In genomic region chr3:51974277-51974962, GRCh38 we compare ENCODE assay signal across 6 cellular contexts. TPM values are rescaled to one million over a fixed set of nuclear protein-coding genes. Genes with fewer than 3 reads are reported as not detected.
DNase-seq lines count a peak whose midpoint lies in the region; ATAC-seq and TF ChIP-seq lines count a peak whose summit lies in the region.

No MANE protein-coding gene starts in this region.

- no peak for DNase-seq in activated CD4-positive, alpha-beta T cell treated with anti-CD3 and anti-CD28 coated beads, Interleukin-2, amount 10 ng/mL, durations not matched to agents 24 days and 14 days
- no peak for DNase-seq in activated CD4-positive, alpha-beta T cell treated with anti-CD3 and anti-CD28 coated beads for 1 hour
- no peak for DNase-seq in activated T-helper 1 cell treated with anti-CD3 and anti-CD28 coated beads, Interleukin-12 subunit alpha, Interleukin-12 subunit beta, Interleukin-2, Interleukin-4 antibody, amounts not matched to agents 30 ng/mL and 10 ng/mL and 1 ng/mL, durations not matched to agents 14 hours and 24 hours and 36 hours (ENCODE audit: low spot score)
- DNase-seq in lower lobe of right lung (peak; percentile 69), globus pallidus (ENCODE audit: low spot score) (no peak)

- ATAC-seq in lower lobe of right lung (peak; percentile 20 to 36), HG02840 (IDR thresholded peaks at IDR 0.05; ENCODE audit: low FRiP score, unreplicated experiment) (no peak)

- H3K27ac ChIP-seq in lower lobe of right lung: peak overlapping the region; percentile 97

- H3K36me3 ChIP-seq in lower lobe of right lung: no peaks in the 10 kb centered on the region

- peaks cover 39% of the 10 kb centered on the region for H3K4me1 ChIP-seq in lower lobe of right lung

- TF ChIP-seq CTCF in lower lobe of right lung (IDR thresholded peaks at IDR 0.05): peak; percentile 6

- H3K4me1 Mint-ChIP-seq in activated CD4-positive, alpha-beta T cell treated with anti-CD3 and anti-CD28 coated beads, Interleukin-2, amount 10 ng/mL, durations not matched to agents 24 days and 14 days: peaks cover 17% of the 10 kb centered on the region
- peaks cover 24% of the 10 kb centered on the region for H3K4me1 Mint-ChIP-seq in activated T-helper 1 cell treated with anti-CD3 and anti-CD28 coated beads, Interleukin-12 subunit alpha, Interleukin-12 subunit beta, Interleukin-2, Interleukin-4 antibody, amounts not matched to agents 30 ng/mL and 10 ng/mL and 1 ng/mL, durations not matched to agents 14 hours and 24 hours and 36 hours (ENCODE audit: low read depth)

- H3K4me3 Mint-ChIP-seq in activated CD4-positive, alpha-beta T cell treated with anti-CD3 and anti-CD28 coated beads, Interleukin-2, amount 10 ng/mL, durations not matched to agents 24 days and 14 days: peak overlapping the region; percentile 87
- peak overlapping the region; percentile 87 for H3K4me3 Mint-ChIP-seq in activated T-helper 1 cell treated with anti-CD3 and anti-CD28 coated beads, Interleukin-12 subunit alpha, Interleukin-12 subunit beta, Interleukin-2, Interleukin-4 antibody, amounts not matched to agents 30 ng/mL and 10 ng/mL and 1 ng/mL, durations not matched to agents 14 hours and 24 hours and 36 hours

- no peaks in the 10 kb centered on the region for H3K27me3 ChIP-seq in lower lobe of right lung (ENCODE audit: low read depth)

- no peaks in the 10 kb centered on the region for H3K9me3 ChIP-seq in lower lobe of right lung

- peaks cover 2% of the 10 kb centered on the region for H3K36me3 Mint-ChIP-seq in activated CD4-positive, alpha-beta T cell treated with anti-CD3 and anti-CD28 coated beads, Interleukin-2, amount 10 ng/mL, durations not matched to agents 24 days and 14 days (ENCODE audit: low read depth)
- H3K36me3 Mint-ChIP-seq in activated T-helper 1 cell treated with anti-CD3 and anti-CD28 coated beads, Interleukin-12 subunit alpha, Interleukin-12 subunit beta, Interleukin-2, Interleukin-4 antibody, amounts not matched to agents 30 ng/mL and 10 ng/mL and 1 ng/mL, durations not matched to agents 14 hours and 24 hours and 36 hours (ENCODE audit: low read depth): peaks cover 2% of the 10 kb centered on the region

- peak overlapping the region; percentile 96 for H3K27ac Mint-ChIP-seq in activated CD4-positive, alpha-beta T cell treated with anti-CD3 and anti-CD28 coated beads, Interleukin-2, amount 10 ng/mL, durations not matched to agents 24 days and 14 days
- peak overlapping the region; percentile 90 for H3K27ac Mint-ChIP-seq in activated T-helper 1 cell treated with anti-CD3 and anti-CD28 coated beads, Interleukin-12 subunit alpha, Interleukin-12 subunit beta, Interleukin-2, Interleukin-4 antibody, amounts not matched to agents 30 ng/mL and 10 ng/mL and 1 ng/mL, durations not matched to agents 14 hours and 24 hours and 36 hours

- H3K4me3 ChIP-seq in lower lobe of right lung: peak overlapping the region; percentile 88

- H3K27me3 Mint-ChIP-seq in activated CD4-positive, alpha-beta T cell treated with anti-CD3 and anti-CD28 coated beads, Interleukin-2, amount 10 ng/mL, durations not matched to agents 24 days and 14 days: no peaks in the 10 kb centered on the region
- no peaks in the 10 kb centered on the region for H3K27me3 Mint-ChIP-seq in activated T-helper 1 cell treated with anti-CD3 and anti-CD28 coated beads, Interleukin-12 subunit alpha, Interleukin-12 subunit beta, Interleukin-2, Interleukin-4 antibody, amounts not matched to agents 30 ng/mL and 10 ng/mL and 1 ng/mL, durations not matched to agents 14 hours and 24 hours and 36 hours (ENCODE audit: insufficient read depth)

- intact Hi-C loops in activated CD4-positive, alpha-beta T cell treated with anti-CD3 and anti-CD28 coated beads, Interleukin-2, amount 10 ng/mL, durations not matched to agents 24 days and 14 days (cut with micrococcal nuclease): loop anchor here (1.0 to 2.0 kb wide), 3 partner anchors 20 to 83 kb away; partner anchors contain the start of genes PARP3 and RPL29
- intact Hi-C loops in activated T-helper 1 cell treated with anti-CD3 and anti-CD28 coated beads, Interleukin-12 subunit alpha, Interleukin-12 subunit beta, Interleukin-2, Interleukin-4 antibody, amounts not matched to agents 30 ng/mL and 10 ng/mL and 1 ng/mL, durations not matched to agents 14 hours and 24 hours and 36 hours (cut with micrococcal nuclease): loop anchor here (1.0 to 10.0 kb wide), 5 partner anchors 21 to 580 kb away; partner anchors contain the start of genes DUSP7, NT5DC2, PARP3 and RBM15B
- intact Hi-C loops in lower lobe of right lung (cut with DNase I): no loop called here

- H3K9me3 Mint-ChIP-seq in activated CD4-positive, alpha-beta T cell treated with anti-CD3 and anti-CD28 coated beads, Interleukin-2, amount 10 ng/mL, durations not matched to agents 24 days and 14 days: no peaks in the 10 kb centered on the region
- no peaks in the 10 kb centered on the region for H3K9me3 Mint-ChIP-seq in activated T-helper 1 cell treated with anti-CD3 and anti-CD28 coated beads, Interleukin-12 subunit alpha, Interleukin-12 subunit beta, Interleukin-2, Interleukin-4 antibody, amounts not matched to agents 30 ng/mL and 10 ng/mL and 1 ng/mL, durations not matched to agents 14 hours and 24 hours and 36 hours

RNA-seq across cellular contexts. Expression of gene ABHD14A, which starts 0.4 kb away (rescaled TPM):
- total RNA-seq in activated CD4-positive, alpha-beta T cell treated with anti-CD3 and anti-CD28 coated beads, Interleukin-2, amount 10 ng/mL, durations not matched to agents 24 days and 14 days: 12.3 and 13.8 TPM in 2 replicates
- total RNA-seq in activated T-helper 1 cell treated with anti-CD3 and anti-CD28 coated beads, Interleukin-12 subunit alpha, Interleukin-12 subunit beta, Interleukin-2, Interleukin-4 antibody, amounts not matched to agents 30 ng/mL and 10 ng/mL and 1 ng/mL, durations not matched to agents 14 hours and 24 hours and 36 hours: 12.8 and 13.3 TPM in 2 replicates
- 17.8 TPM for total RNA-seq in lower lobe of right lung

RNA-seq across cellular contexts. Expression of gene ABHD14B, which starts 0.6 kb away (rescaled TPM):
- 43.2 and 45.3 TPM in 2 replicates for total RNA-seq in activated CD4-positive, alpha-beta T cell treated with anti-CD3 and anti-CD28 coated beads, Interleukin-2, amount 10 ng/mL, durations not matched to agents 24 days and 14 days
- total RNA-seq in activated T-helper 1 cell treated with anti-CD3 and anti-CD28 coated beads, Interleukin-12 subunit alpha, Interleukin-12 subunit beta, Interleukin-2, Interleukin-4 antibody, amounts not matched to agents 30 ng/mL and 10 ng/mL and 1 ng/mL, durations not matched to agents 14 hours and 24 hours and 36 hours: 37.9 and 38.0 TPM in 2 replicates
- total RNA-seq in lower lobe of right lung: 48.8 TPM

RNA-seq across cellular contexts. Expression of gene PCBP4, which starts 7.2 kb away (rescaled TPM):
- 15.2 and 16.8 TPM in 2 replicates for total RNA-seq in activated CD4-positive, alpha-beta T cell treated with anti-CD3 and anti-CD28 coated beads, Interleukin-2, amount 10 ng/mL, durations not matched to agents 24 days and 14 days
- total RNA-seq in activated T-helper 1 cell treated with anti-CD3 and anti-CD28 coated beads, Interleukin-12 subunit alpha, Interleukin-12 subunit beta, Interleukin-2, Interleukin-4 antibody, amounts not matched to agents 30 ng/mL and 10 ng/mL and 1 ng/mL, durations not matched to agents 14 hours and 24 hours and 36 hours: 14.8 and 18.0 TPM in 2 replicates
- total RNA-seq in lower lobe of right lung: 24.6 TPM

RNA-seq across cellular contexts. Expression of gene ACY1, which starts 8.9 kb away (rescaled TPM):
- 57.9 and 58.7 TPM in 2 replicates for total RNA-seq in activated CD4-positive, alpha-beta T cell treated with anti-CD3 and anti-CD28 coated beads, Interleukin-2, amount 10 ng/mL, durations not matched to agents 24 days and 14 days
- 58.0 and 58.5 TPM in 2 replicates for total RNA-seq in activated T-helper 1 cell treated with anti-CD3 and anti-CD28 coated beads, Interleukin-12 subunit alpha, Interleukin-12 subunit beta, Interleukin-2, Interleukin-4 antibody, amounts not matched to agents 30 ng/mL and 10 ng/mL and 1 ng/mL, durations not matched to agents 14 hours and 24 hours and 36 hours
- total RNA-seq in lower lobe of right lung: 20.6 TPM

RNA-seq across cellular contexts. Expression of gene GPR62, which starts 19.2 kb away (rescaled TPM):
- total RNA-seq in activated CD4-positive, alpha-beta T cell treated with anti-CD3 and anti-CD28 coated beads, Interleukin-2, amount 10 ng/mL, durations not matched to agents 24 days and 14 days: not detected in 2 replicates
- not detected in 2 replicates for total RNA-seq in activated T-helper 1 cell treated with anti-CD3 and anti-CD28 coated beads, Interleukin-12 subunit alpha, Interleukin-12 subunit beta, Interleukin-2, Interleukin-4 antibody, amounts not matched to agents 30 ng/mL and 10 ng/mL and 1 ng/mL, durations not matched to agents 14 hours and 24 hours and 36 hours
- not detected for total RNA-seq in lower lobe of right lung
